ENCODE assay signal across 9 cellular contexts in genomic region chr1:83998205-83998598, GRCh38. TPM values are rescaled to one million over a fixed set of nuclear protein-coding genes. Genes with fewer than 3 reads are reported as not detected.
DNase-seq lines count a peak whose midpoint lies in the region; ATAC-seq, FAIRE-seq and TF ChIP-seq lines count a peak whose summit lies in the region.
"Had no signal": no experiment of that assay in that cellular context is flagged by ENCODE, and none has a peak within 500 bp of the region (broad histone marks: within the 10 kb centered on the region; RNA-seq: fewer than 3 reads in every experiment).

No MANE protein-coding gene starts in this region.

- no peak; the same call in 1 of the 2 replicates for TF ChIP-seq RAD21 in SK-N-SH (IDR thresholded peaks at IDR 0.05; ENCODE audit: low read length)

- POLR2A ChIA-PET in SK-N-SH (lab: Yijun Ruan, JAX): interaction anchor here (1.2 to 1.6 kb wide), 2 partner anchors 64 to 79 kb away, joined by 3 to 10 read pairs; no protein-coding TSS in a partner anchor

- FAIRE-seq in GM19239 (lab: Jason Lieb, UNC): no peak

- H3K9me3 ChIP-seq in SK-N-SH: no peaks in the 10 kb centered on the region

- H3K4me1 ChIP-seq in SK-N-SH (ENCODE audit: control insufficient read depth in 1 of 2, insufficient read depth in 2 of 2, low read depth in 1 of 2, low read length in 1 of 2): peaks cover 0 to 6% of the 10 kb centered on the region in 2 experiments; a peak in 3 of 4 replicates

- H3K9ac ChIP-seq in SK-N-SH: peak overlapping the region; percentile 90; the same call in 1 of the 2 replicates
- H3K9ac ChIP-seq: BLaER1 treated with 17β-estradiol and CSF1 and Interleukin-3, amounts not matched to agents 10 nM and 100 nM had no signal

- CTCF ChIA-PET in SK-N-SH (lab: Yijun Ruan, JAX): interaction anchor here (1.2 to 1.7 kb wide), 2 partner anchors 25 to 66 kb away, joined by 3 to 7 read pairs; no protein-coding TSS in a partner anchor

- ATAC-seq in HG02588 (IDR thresholded peaks at IDR 0.05; ENCODE audit: unreplicated experiment) (no peak), HG03469 (IDR thresholded peaks at IDR 0.05; ENCODE audit: unreplicated experiment) (no peak)

- H3F3A ChIP-seq in SK-N-SH (replicated peaks; ENCODE audit: insufficient read depth): peaks cover 15% of the 10 kb centered on the region

- WGBS in SK-N-SH (ENCODE audit: low lambda C conversion rate): 11% methylated on average over 11 of the region's 12 CpGs

- H3K9me2 ChIP-seq in SK-N-SH: no peaks in the 10 kb centered on the region

- no peaks in the 10 kb centered on the region for H3K36me3 ChIP-seq in SK-N-SH (replicated peaks in 1 of 2; ENCODE audit: control insufficient read depth in 1 of 2, insufficient read depth in 2 of 2, low read length in 1 of 2)
- H3K36me3 ChIP-seq: BLaER1 treated with 17β-estradiol and CSF1 and Interleukin-3, amounts not matched to agents 10 nM and 100 nM had no signal

- no peaks in the 10 kb centered on the region for H3K27me3 ChIP-seq in SK-N-SH (ENCODE audit: insufficient read depth)
- H3K27me3 ChIP-seq: BLaER1 treated with 17β-estradiol and CSF1 and Interleukin-3, amounts not matched to agents 10 nM and 100 nM had no signal

- H2AFZ ChIP-seq in SK-N-SH (ENCODE audit: low read depth): peak overlapping the region; percentile 50; the same call in 1 of the 2 replicates

- peak; percentile 45 for DNase-seq in NCI-H2107 treated with DMSO at 0.1 percent for 48 hours (lab: John Stamatoyannopoulos, UW; ENCODE audit: unreplicated experiment)
- DNase-seq in NCI-H2107 (lab: John Stamatoyannopoulos, UW): no peak
- DNase-seq in SK-N-SH: no peak
- DNase-seq in foreskin fibroblast: no peak
- no peak for DNase-seq in skeletal muscle cell (ENCODE audit: low read depth)
- DNase-seq in GM19239 (ENCODE audit: insufficient read length, low spot score): no peak

- no peaks in the 10 kb centered on the region for H4K20me1 ChIP-seq in SK-N-SH (ENCODE audit: insufficient read depth)
- H4K20me1 ChIP-seq: BLaER1 treated with 17β-estradiol and CSF1 and Interleukin-3, amounts not matched to agents 10 nM and 100 nM had no signal

- no peak for TF ChIP-seq EP300 in SK-N-SH (IDR thresholded peaks at IDR 0.05; ENCODE audit: borderline replicate concordance in 1 of 2, low read depth in 1 of 2, low read length in 1 of 2)

- peak overlapping the region; percentile 88 for H3K4me2 ChIP-seq in SK-N-SH
- H3K4me2 ChIP-seq: BLaER1 treated with 17β-estradiol and CSF1 and Interleukin-3, amounts not matched to agents 10 nM and 100 nM had no signal

- H3K27ac ChIP-seq in SK-N-SH (ENCODE audit: low read depth in 2 of 2, low read length in 1 of 2): peak overlapping the region in 1 of 2 experiments; percentile 67; a peak in 2 of 4 replicates
- H3K27ac ChIP-seq: BLaER1 treated with 17β-estradiol and CSF1 and Interleukin-3, amounts not matched to agents 10 nM and 100 nM had no signal

- TF ChIP-seq CTCF in SK-N-SH (IDR thresholded peaks at IDR 0.05) (no peak), foreskin fibroblast (IDR thresholded peaks at IDR 0.05; ENCODE audit: low read depth, low read length) (no peak)

- peaks cover 6% of the 10 kb centered on the region; the same call in 1 of the 2 replicates for H3K79me2 ChIP-seq in SK-N-SH (ENCODE audit: insufficient read depth)

- H3K4me3 ChIP-seq in SK-N-SH (ENCODE audit: low read depth in 2 of 2, low read length in 1 of 2) (peak overlapping the region; percentile 81 to 93), foreskin fibroblast (ENCODE audit: low read depth in 1 of 2, low read length in 2 of 2) (peak overlapping the region; percentile 77 to 89), skeletal muscle cell (ENCODE audit: low read depth, low read length) (peak overlapping the region; percentile 86)
- H3K4me3 ChIP-seq: BLaER1 treated with 17β-estradiol and CSF1 and Interleukin-3, amounts not matched to agents 10 nM and 100 nM had no signal

TF ChIP-seq in SK-N-SH, 30 proteins besides CTCF, POLR2A, EP300 and RAD21:
- TF ChIP-seq FOSL2 (IDR thresholded peaks at IDR 0.05; ENCODE audit: borderline replicate concordance, low read depth) (0 out of 2 replicates have a peak, but pooled peaks have one; percentile 16), TAF1 (IDR thresholded peaks at IDR 0.05; ENCODE audit: borderline replicate concordance, low read depth, low read length) (0 out of 2 replicates have a peak, but pooled peaks have one; percentile 11), EZH2phosphoT487 (IDR thresholded peaks at IDR 0.05; ENCODE audit: borderline replicate concordance, low read depth) (no peak)
TF ChIP-seq in SK-N-SH: peak in this region for 2.

RNA-seq across cellular contexts. Expression of gene TTLL7, which starts 0.7 kb away (rescaled TPM):
- 7.3 and 11.5 TPM in 2 replicates for polyA plus RNA-seq in SK-N-SH (2012; rRNA removed)
- 7.2 and 7.3 TPM in 2 replicates for polyA plus RNA-seq in SK-N-SH (2012; cell fraction: cytosol; rRNA removed)
- polyA plus RNA-seq in SK-N-SH (2012; cell fraction: nucleus; rRNA removed): 11.3 and 29.3 TPM in 2 replicates
